In genomic region chr21:41923641-41924342, GRCh38 we compare ENCODE assay signal across 1 cellular context.
TF ChIP-seq lines count a peak whose summit lies in the region.

No MANE protein-coding gene starts in this region.

TF ChIP-seq in GM12878, 131 proteins besides CTCF, POLR2A, EP300 and RAD21:
- no peak for TF ChIP-seq RAD51 (IDR thresholded peaks at IDR 0.05)
- TF ChIP-seq CEBPZ (IDR thresholded peaks at IDR 0.05; ENCODE audit: low read depth, low read length): no peak
- TF ChIP-seq HDGF (IDR thresholded peaks at IDR 0.05): no peak
- peak; percentile 17; the same call in 1 of the 2 replicates for TF ChIP-seq PKNOX1 (IDR thresholded peaks at IDR 0.05)
- TF ChIP-seq SIX5 (IDR thresholded peaks at IDR 0.05; ENCODE audit: low read depth, low read length, severe bottlenecking): no peak
- TF ChIP-seq PAX5 (IDR thresholded peaks at IDR 0.05; ENCODE audit: borderline replicate concordance, low read depth, low read length): no peak
- no peak for TF ChIP-seq BMI1 (IDR thresholded peaks at IDR 0.05; ENCODE audit: borderline replicate concordance)
- no peak for TF ChIP-seq IRF4 (IDR thresholded peaks at IDR 0.05; ENCODE audit: low read depth, low read length)
- no peak for TF ChIP-seq RBBP5 (conservative IDR thresholded peaks at IDR 0.05)
- no peak for TF ChIP-seq SREBF2 (IDR thresholded peaks at IDR 0.05; ENCODE audit: low read length)
- no peak for TF ChIP-seq ZBTB4 (CRISPR knock-in tag; IDR thresholded peaks at IDR 0.05)
- TF ChIP-seq EED (IDR thresholded peaks at IDR 0.05; ENCODE audit: low read depth): 0 out of 2 replicates have a peak, but pooled peaks have one; percentile 15
- no peak for TF ChIP-seq ATF2 (IDR thresholded peaks at IDR 0.05; ENCODE audit: low read length)
- no peak for TF ChIP-seq SMAD1 (IDR thresholded peaks at IDR 0.05; ENCODE audit: low read depth, partially characterized antibody)
- TF ChIP-seq NBN (IDR thresholded peaks at IDR 0.05): no peak
- no peak for TF ChIP-seq RELA (IDR thresholded peaks at IDR 0.05; ENCODE audit: borderline replicate concordance, partially characterized antibody)
- no peak for TF ChIP-seq KLF5 (IDR thresholded peaks at IDR 0.05; ENCODE audit: partially characterized antibody)
- TF ChIP-seq USF1 (IDR thresholded peaks at IDR 0.05; ENCODE audit: borderline replicate concordance, extremely low read length, insufficient read depth, low read depth, low read length): peak; percentile 7
- no peak for TF ChIP-seq ETV6 (conservative IDR thresholded peaks at IDR 0.05 in 1 of 2, IDR thresholded peaks at IDR 0.05 in 1 of 2; ENCODE audit: borderline replicate concordance in 1 of 2, low read depth in 1 of 2)
- no peak for TF ChIP-seq CBFB (IDR thresholded peaks at IDR 0.05; ENCODE audit: low read depth)
- TF ChIP-seq BHLHE40 (IDR thresholded peaks at IDR 0.05; ENCODE audit: borderline replicate concordance in 1 of 2, low read depth in 2 of 2, low read length in 1 of 2): peak; percentile 12 to 71; a peak in 3 of 4 replicates
- no peak for TF ChIP-seq MEF2A (IDR thresholded peaks at IDR 0.05; ENCODE audit: insufficient read depth, low read depth, low read length)
- peak; percentile 54; the same call in 1 of the 2 replicates for TF ChIP-seq RUNX3 (IDR thresholded peaks at IDR 0.05; ENCODE audit: low read length)
- no peak for TF ChIP-seq BCLAF1 (IDR thresholded peaks at IDR 0.05)
- no peak for TF ChIP-seq ZNF384 (IDR thresholded peaks at IDR 0.05; ENCODE audit: borderline replicate concordance, low read depth, low read length)
- no peak for TF ChIP-seq JUND (IDR thresholded peaks at IDR 0.05; ENCODE audit: low read depth, low read length)
- TF ChIP-seq MTA3 (IDR thresholded peaks at IDR 0.05; ENCODE audit: borderline replicate concordance, low read length): no peak
